ENCODE assay signal across 12 cellular contexts in the genomic region with DNA sequence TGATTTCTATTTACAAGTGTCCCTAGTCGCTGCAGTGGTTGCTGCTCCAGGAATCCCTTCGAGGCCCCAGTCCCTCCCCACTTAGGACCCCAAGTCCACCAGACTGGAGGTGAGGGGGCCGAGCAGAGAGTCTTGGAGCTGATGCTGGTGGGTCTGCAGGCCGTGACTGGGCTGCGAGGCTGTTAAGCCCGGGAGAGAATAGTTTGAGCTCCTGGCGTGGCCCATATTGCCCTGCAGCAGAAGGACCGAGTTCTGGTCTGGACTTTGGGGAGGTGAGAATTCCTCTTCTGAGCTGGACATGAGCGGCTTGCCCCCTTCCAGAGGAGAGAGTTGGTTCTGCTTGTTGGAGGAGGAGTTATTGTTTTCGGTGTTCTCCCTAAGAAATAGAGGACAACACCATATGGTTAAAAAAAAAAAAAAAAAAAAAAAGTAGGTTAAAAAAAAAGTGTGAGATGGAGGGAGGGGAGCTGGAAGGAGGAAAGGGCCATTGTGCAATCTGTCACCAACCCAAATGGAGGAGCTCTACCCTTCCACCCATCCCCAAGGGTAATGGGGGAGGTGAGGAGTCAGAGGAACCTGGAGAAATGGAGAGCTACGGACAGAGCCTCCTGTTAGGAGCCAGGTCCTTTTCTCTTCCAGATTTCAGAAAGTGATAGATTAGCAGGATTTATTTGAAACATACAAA. TPM values are rescaled to one million over a fixed set of nuclear protein-coding genes. Genes with fewer than 3 reads are reported as not detected.
DNase-seq lines count a peak whose midpoint lies in the region; FAIRE-seq and TF ChIP-seq lines count a peak whose summit lies in the region.
"Had no signal": no experiment of that assay in that cellular context is flagged by ENCODE, and none has a peak within 500 bp of the region (broad histone marks: within the 10 kb centered on the region; RNA-seq: fewer than 3 reads in every experiment).

No MANE protein-coding gene starts in this region.

- POLR2A ChIA-PET in BJ (lab: Charles Lee) = interaction anchor here (0.6 kb wide), 2 partner anchors 405 to 501 kb away, joined by 3 to 8 read pairs; no protein-coding TSS in a partner anchor

- H3K23ac ChIP-seq in mesendoderm (ENCODE audit: low read length) = no peak overlapping the region

- H4K8ac ChIP-seq in mesendoderm (ENCODE audit: low read depth, low read length) = no peak overlapping the region

- no peak overlapping the region for H4K5ac ChIP-seq in mesendoderm (ENCODE audit: low read length)

- H3K79me2 ChIP-seq in mesendoderm (ENCODE audit: control insufficient read depth, insufficient read depth, low read length) = no peaks in the 10 kb centered on the region

- no peak overlapping the region for H2BK5ac ChIP-seq in mesendoderm (ENCODE audit: low read length)

- H3K27me3 ChIP-seq in BJ (ENCODE audit: control insufficient read depth, insufficient read depth, low read length) (no peaks in the 10 kb centered on the region), mesendoderm (ENCODE audit: insufficient read depth, low read length, poor library complexity) (peaks cover 57% of the 10 kb centered on the region), colonic mucosa (peaks cover 97% of the 10 kb centered on the region), suprapubic skin (peaks cover 100% of the 10 kb centered on the region)

- H3K4me3 ChIP-seq in BJ (ENCODE audit: low read depth, low read length) = peak overlapping the region; percentile 82
- peak overlapping the region; percentile 68 for H3K4me3 ChIP-seq in WI38 (ENCODE audit: low read depth, low read length)
- H3K4me3 ChIP-seq in mesendoderm (ENCODE audit: low read length) = no peak overlapping the region
- H3K4me3 ChIP-seq in colonic mucosa = no peak overlapping the region
- H3K4me3 ChIP-seq in suprapubic skin = no peak overlapping the region

- H3K4me1 Mint-ChIP-seq in IgD-negative memory B cell = peaks cover 12 to 25% (median 15%) of the 10 kb centered on the region in 3 donors

- TF ChIP-seq POLR2A in suprapubic skin (IDR thresholded peaks at IDR 0.05) = no peak

- H3K4me1 ChIP-seq in mesendoderm (ENCODE audit: control insufficient read depth, low read depth, low read length) (peaks cover 13% of the 10 kb centered on the region), colonic mucosa (peaks cover 15% of the 10 kb centered on the region), suprapubic skin (peaks cover 58% of the 10 kb centered on the region)

- H3K4me3 Mint-ChIP-seq in IgD-negative memory B cell = peak overlapping the region in 3 of 4 donors; percentile 32 to 43 (median 37)
- H3K4me3 Mint-ChIP-seq: activated naive CD4-positive, alpha-beta T cell treated with anti-CD3 and anti-CD28 coated beads, Interleukin-2, amount 50 U/mL, for 24 hours had no signal

- H3K27ac ChIP-seq in mesendoderm (ENCODE audit: low read depth, low read length) (no peak overlapping the region), colonic mucosa (no peak overlapping the region), suprapubic skin (no peak overlapping the region)

- intact Hi-C loops in colonic mucosa (cut with DNase I) = no loop called here

- no peak overlapping the region for H3K4ac ChIP-seq in mesendoderm (ENCODE audit: low read depth, low read length)

- peak overlapping the region; percentile 26 for H3K56ac ChIP-seq in mesendoderm (ENCODE audit: low read length)

- H3K27me3 Mint-ChIP-seq in IgD-negative memory B cell = peaks cover 73% of the 10 kb centered on the region

- no peak overlapping the region for H3K18ac ChIP-seq in mesendoderm (ENCODE audit: low read length)

- H3K9ac ChIP-seq in mesendoderm (ENCODE audit: low read length) = no peak overlapping the region
- no peak overlapping the region for H3K9ac ChIP-seq in colonic mucosa (ENCODE audit: low read depth in 2 of 2, low read length in 2 of 2)

- DNase-seq in BJ (ENCODE audit: low read depth) (no peak), mesendoderm (peak; percentile 73), urothelium cell line (ENCODE audit: low spot score) (no peak), colonic mucosa (no peak), 8988T (no peak), suprapubic skin (ENCODE audit: low spot score in 2 of 2) (no peak)
- DNase-seq: activated CD4-positive, CD25-positive, alpha-beta regulatory T cell treated with anti-CD3 and anti-CD28 coated beads, Interleukin-2, amount 50 U/mL, for 72 hours; RPMI8226 had no signal

- H3K36me3 ChIP-seq in BJ (ENCODE audit: control insufficient read depth, insufficient read depth, low read length) (peaks cover 15% of the 10 kb centered on the region), mesendoderm (ENCODE audit: control insufficient read depth, insufficient read depth, low read length) (no peaks in the 10 kb centered on the region), colonic mucosa (no peaks in the 10 kb centered on the region), suprapubic skin (no peaks in the 10 kb centered on the region)

- no peaks in the 10 kb centered on the region for H3K79me1 ChIP-seq in mesendoderm (ENCODE audit: low read length)

- peaks cover 0 to 6% (median 0%) of the 10 kb centered on the region in 3 donors for H3K9me3 Mint-ChIP-seq in IgD-negative memory B cell
- H3K9me3 Mint-ChIP-seq: activated naive CD4-positive, alpha-beta T cell treated with anti-CD3 and anti-CD28 coated beads, Interleukin-2, amount 50 U/mL, for 24 hours had no signal

- CTCF ChIA-PET in BJ (lab: Yijun Ruan, JAX) = interaction anchor here (0.9 to 1.5 kb wide), 3 partner anchors 9 to 572 kb away, joined by 3 to 6 read pairs (median 4); no protein-coding TSS in a partner anchor

- FAIRE-seq in urothelium cell line (lab: Jason Lieb, UNC) = no peak
- FAIRE-seq: GM12892 had no signal

- H2AK5ac ChIP-seq in mesendoderm (ENCODE audit: low read length) = no peak overlapping the region

- H2BK15ac ChIP-seq in mesendoderm (replicated peaks; ENCODE audit: low read depth) = no peak overlapping the region

- TF ChIP-seq EP300 in suprapubic skin (IDR thresholded peaks at IDR 0.05) = no peak

- no peaks in the 10 kb centered on the region for H3K9me3 ChIP-seq in colonic mucosa
- H3K9me3 ChIP-seq in suprapubic skin = no peaks in the 10 kb centered on the region

- whole genome bisulfite sequencing in mesendoderm (ENCODE audit: extremely low coverage, insufficient coverage, low lambda C conversion rate) = no CpG with 5 or more reads among the region's 11 CpGs
- 28% methylated on average over 10 of the region's 11 CpGs for WGBS in suprapubic skin

- H3K36me3 Mint-ChIP-seq in IgD-negative memory B cell = peaks cover 2% of the 10 kb centered on the region
- H3K36me3 Mint-ChIP-seq: activated naive CD4-positive, alpha-beta T cell treated with anti-CD3 and anti-CD28 coated beads, Interleukin-2, amount 50 U/mL, for 24 hours had no signal

- H3K4me2 ChIP-seq in mesendoderm (ENCODE audit: low read length) = no peak overlapping the region

- TF ChIP-seq CTCF in BJ (IDR thresholded peaks at IDR 0.05; ENCODE audit: insufficient read depth, low read depth, low read length) = no peak
- TF ChIP-seq CTCF in WI38 (IDR thresholded peaks at IDR 0.05; ENCODE audit: low read depth, low read length) = no peak
- TF ChIP-seq CTCF in colonic mucosa (IDR thresholded peaks at IDR 0.05) = no peak
- TF ChIP-seq CTCF in suprapubic skin (IDR thresholded peaks at IDR 0.05) = no peak

- peak overlapping the region in 1 of 3 donors; percentile 92 for H3K27ac Mint-ChIP-seq in IgD-negative memory B cell
- H3K27ac Mint-ChIP-seq: activated naive CD4-positive, alpha-beta T cell treated with anti-CD3 and anti-CD28 coated beads, Interleukin-2, amount 50 U/mL, for 24 hours had no signal

- no peak overlapping the region for H2BK120ac ChIP-seq in mesendoderm (ENCODE audit: low read depth, low read length)

RNA-seq across cellular contexts. Expression of a gene that starts 2.9 kb away (rescaled TPM):
- polyA plus RNA-seq in BJ (2011; rRNA removed) = 3.2 and 6.1 TPM in 2 replicates
- 3.7 and 4.8 TPM in 2 replicates for polyA minus RNA-seq in BJ (2011; rRNA and poly(A)+ RNA removed)
- not detected for polyA plus RNA-seq in IgD-negative memory B cell
- 0.21 TPM for polyA plus RNA-seq in mesendoderm (2013, experiment 1 of 2)
- 0.17 TPM for polyA plus RNA-seq in mesendoderm (2013, experiment 2 of 2)
- total RNA-seq in colonic mucosa = not detected
- under 1 TPM in 2 of 4 donors, not detected in 2; 0.31 to 0.64 TPM for total RNA-seq in suprapubic skin

Comparison
In these comparisons a context has a peak if more than half of its experiments do, and no peak if none do; other contexts are left out.
1. H3K4me3 ChIP-seq: peak in BJ (single experiment) and WI38 (single experiment); none in mesendoderm (single experiment), colonic mucosa (single experiment) and suprapubic skin (single experiment).